Comparison of ENCODE assay signal across 12 cellular contexts in the genomic region with DNA sequence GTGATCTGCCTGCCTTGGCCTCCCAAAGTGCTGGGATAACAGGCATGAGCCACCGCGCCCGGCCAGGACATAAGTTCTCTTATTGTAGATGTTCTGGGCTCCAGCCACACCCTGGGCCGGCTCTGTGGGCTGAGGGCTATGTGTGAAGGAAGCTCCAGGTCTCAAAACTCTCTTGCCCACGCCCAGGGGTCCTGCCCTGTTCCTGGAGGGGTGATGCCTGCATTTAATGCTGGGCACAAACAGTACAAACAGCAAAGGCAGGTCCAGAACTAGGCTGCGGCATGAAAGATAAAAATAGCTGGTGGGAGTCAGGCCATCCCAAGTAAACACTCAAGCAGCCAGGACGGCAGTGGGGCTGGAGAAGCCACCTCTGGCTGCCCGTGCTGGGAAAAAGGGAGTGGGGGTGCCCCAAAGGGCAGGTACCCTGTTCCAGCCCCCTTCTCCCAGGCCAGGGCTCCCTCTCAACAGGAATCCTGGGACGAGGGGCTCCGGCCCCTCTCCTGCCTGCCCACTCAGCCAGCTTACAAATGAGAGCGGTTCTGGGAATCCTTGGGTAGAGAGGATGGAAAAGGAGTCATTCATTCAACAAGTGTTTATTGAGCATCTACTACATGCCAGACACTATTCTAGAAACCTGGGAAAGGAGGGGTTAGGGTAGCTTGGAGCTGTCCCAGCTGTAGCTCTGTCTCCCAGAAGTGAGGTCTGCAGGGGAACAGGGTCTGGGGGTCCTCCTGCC. TPM values are rescaled to one million over a fixed set of nuclear protein-coding genes. Genes with fewer than 3 reads are reported as not detected.
DNase-seq lines count a peak whose midpoint lies in the region; ATAC-seq and TF ChIP-seq lines count a peak whose summit lies in the region.
"Had no signal": no experiment of that assay in that cellular context is flagged by ENCODE, and none has a peak within 500 bp of the region (broad histone marks: within the 10 kb centered on the region; RNA-seq: fewer than 3 reads in every experiment).

No MANE protein-coding gene starts in this region.

- H4K20me1 ChIP-seq in KMS-11 (ENCODE audit: insufficient read depth), result no peaks in the 10 kb centered on the region

- no peaks in the 10 kb centered on the region for H3K4me1 Mint-ChIP-seq in activated T-helper 17 cell treated with anti-CD3 and anti-CD28 coated beads, Interleukin-2, amount 50 U/mL, for 72 hours
- H3K4me1 Mint-ChIP-seq in progenitor cell of endocrine pancreas (ENCODE audit: low read depth), result peaks cover 2% of the 10 kb centered on the region

- TF ChIP-seq CTCF in KMS-11 (conservative IDR thresholded peaks at IDR 0.05; ENCODE audit: low read depth, low read length), result no peak
- no peak for TF ChIP-seq CTCF in progenitor cell of endocrine pancreas (IDR thresholded peaks at IDR 0.05; ENCODE audit: unreplicated experiment)

- H3K4me1 ChIP-seq in KMS-11 (ENCODE audit: low read depth, poor library complexity, severe bottlenecking) (peaks cover 33% of the 10 kb centered on the region), subcutaneous abdominal adipose tissue (ENCODE audit: control insufficient read depth in 5 of 5, insufficient read depth in 5 of 5, low read length in 5 of 5) (peaks cover 24 to 66% (median 60%) of the 10 kb centered on the region in 5 donors)

- peak overlapping the region; percentile 20 for H3K27ac Mint-ChIP-seq in activated T-helper 17 cell treated with anti-CD3 and anti-CD28 coated beads, Interleukin-2, amount 50 U/mL, for 72 hours
- H3K27ac Mint-ChIP-seq in progenitor cell of endocrine pancreas, result no peak overlapping the region

- H3K9me3 Mint-ChIP-seq in activated T-helper 17 cell treated with anti-CD3 and anti-CD28 coated beads, Interleukin-2, amount 50 U/mL, for 72 hours, result no peaks in the 10 kb centered on the region
- H3K9me3 Mint-ChIP-seq in progenitor cell of endocrine pancreas (ENCODE audit: low read depth), result no peaks in the 10 kb centered on the region

- H3K4me2 ChIP-seq in KMS-11, result peak overlapping the region; percentile 67; the same call in 1 of the 2 replicates

- H3K27ac ChIP-seq in KMS-11 (peak overlapping the region; percentile 89), layer of hippocampus (ENCODE audit: low read depth, low read length) (peak overlapping the region; percentile 93), subcutaneous abdominal adipose tissue (ENCODE audit: low read depth, low read length) (peak overlapping the region; percentile 98)
- H3K27ac ChIP-seq: SK-N-MC had no signal

- H3K36me3 ChIP-seq in KMS-11 (ENCODE audit: insufficient read depth) (no peaks in the 10 kb centered on the region), subcutaneous abdominal adipose tissue (ENCODE audit: control insufficient read depth in 5 of 5, insufficient read depth in 5 of 5, low read length in 5 of 5) (peaks cover 0 to 22% (median 16%) of the 10 kb centered on the region in 5 donors)

- peaks cover 25% of the 10 kb centered on the region for H3K79me2 ChIP-seq in KMS-11 (ENCODE audit: insufficient read depth, low read depth)

- DNase-seq in progenitor cell of endocrine pancreas (ENCODE audit: low spot score, unreplicated experiment), result no peak
- DNase-seq in hypothalamus (lab: John Stamatoyannopoulos, UW), result no peak
- no peak for DNase-seq in central memory CD4-positive, alpha-beta T cell
- DNase-seq: activated CD8-positive, alpha-beta memory T cell treated with anti-CD3 and anti-CD28 coated beads for 24 hours; NCI-H1092; NCI-H524; occipital lobe had no signal

- H3K4me3 Mint-ChIP-seq in activated T-helper 17 cell treated with anti-CD3 and anti-CD28 coated beads, Interleukin-2, amount 50 U/mL, for 72 hours, result no peak overlapping the region
- no peak overlapping the region for H3K4me3 Mint-ChIP-seq in progenitor cell of endocrine pancreas (ENCODE audit: low read depth)

- H3K27me3 ChIP-seq in KMS-11 (ENCODE audit: insufficient read depth, low read depth), result no peaks in the 10 kb centered on the region
- no peaks in the 10 kb centered on the region for H3K27me3 ChIP-seq in layer of hippocampus (ENCODE audit: control insufficient read depth, insufficient read depth, low read length)
- H3K27me3 ChIP-seq in subcutaneous abdominal adipose tissue (ENCODE audit: control insufficient read depth in 5 of 5, insufficient read depth in 4 of 5, low read length in 5 of 5), result peaks cover 0 to 26% (median 0%) of the 10 kb centered on the region in 5 donors

- no peak for ATAC-seq in activated T-helper 17 cell treated with anti-CD3 and anti-CD28 coated beads, Interleukin-2, amount 50 U/mL, for 72 hours (replicated peaks)

- H3K9me3 ChIP-seq in subcutaneous abdominal adipose tissue (ENCODE audit: control insufficient read depth in 5 of 5, low read length in 5 of 5), result no peaks in the 10 kb centered on the region

- H3K4me3 ChIP-seq in KMS-11 (IDR thresholded peaks at IDR 0.05; ENCODE audit: insufficient read depth, low read depth, low read length) (no peak overlapping the region), subcutaneous abdominal adipose tissue (ENCODE audit: low read depth in 1 of 5, low read length in 5 of 5) (no peak overlapping the region)
- H3K4me3 ChIP-seq: SK-N-MC had no signal

- no peak overlapping the region for H2AFZ ChIP-seq in KMS-11 (ENCODE audit: low read depth)

- no peaks in the 10 kb centered on the region for H3K36me3 Mint-ChIP-seq in activated T-helper 17 cell treated with anti-CD3 and anti-CD28 coated beads, Interleukin-2, amount 50 U/mL, for 72 hours (ENCODE audit: low read depth)
- H3K36me3 Mint-ChIP-seq in progenitor cell of endocrine pancreas (ENCODE audit: insufficient read depth), result no peaks in the 10 kb centered on the region

- no peaks in the 10 kb centered on the region for H3K27me3 Mint-ChIP-seq in activated T-helper 17 cell treated with anti-CD3 and anti-CD28 coated beads, Interleukin-2, amount 50 U/mL, for 72 hours
- H3K27me3 Mint-ChIP-seq in progenitor cell of endocrine pancreas, result peaks cover 22% of the 10 kb centered on the region

- H3K9ac ChIP-seq in KMS-11 (no peak overlapping the region; the same call in 1 of the 2 replicates), subcutaneous abdominal adipose tissue (ENCODE audit: low read length in 5 of 5) (no peak overlapping the region)

RNA-seq across cellular contexts. Expression of a gene that starts 4.6 kb away (rescaled TPM):
- total RNA-seq in activated T-helper 17 cell treated with anti-CD3 and anti-CD28 coated beads, Interleukin-2, amount 50 U/mL, for 72 hours, result 10 to 100 TPM; 11.0 to 32.4 TPM
- total RNA-seq in progenitor cell of endocrine pancreas, result 0.42 and 1.0 TPM in 2 replicates

RNA-seq across cellular contexts. Expression of a gene that starts 18.6 kb away (rescaled TPM):
- total RNA-seq in activated T-helper 17 cell treated with anti-CD3 and anti-CD28 coated beads, Interleukin-2, amount 50 U/mL, for 72 hours, result 100 to 1,000 TPM in 1 of 2 donors, 10 to 100 TPM in 1; 67.4 to 127 TPM
- total RNA-seq in progenitor cell of endocrine pancreas, result 47.9 and 57.7 TPM in 2 replicates

RNA-seq across cellular contexts. Expression of a gene that starts 23.0 kb away (rescaled TPM):
- total RNA-seq in activated T-helper 17 cell treated with anti-CD3 and anti-CD28 coated beads, Interleukin-2, amount 50 U/mL, for 72 hours, result 10 to 100 TPM; 20.3 to 33.9 TPM
- total RNA-seq in progenitor cell of endocrine pancreas, result 13.9 and 17.1 TPM in 2 replicates

RNA-seq across cellular contexts. Expression of a gene that starts 29.6 kb away (rescaled TPM):
- total RNA-seq in activated T-helper 17 cell treated with anti-CD3 and anti-CD28 coated beads, Interleukin-2, amount 50 U/mL, for 72 hours, result 100 to 1,000 TPM; 153 to 160 TPM
- total RNA-seq in progenitor cell of endocrine pancreas, result 2.7 and 3.1 TPM in 2 replicates

RNA-seq across cellular contexts. Expression of a gene that starts 30.9 kb away (rescaled TPM):
- 100 to 1,000 TPM in 1 of 2 donors, 10 to 100 TPM in 1; 74.2 to 113 TPM for total RNA-seq in activated T-helper 17 cell treated with anti-CD3 and anti-CD28 coated beads, Interleukin-2, amount 50 U/mL, for 72 hours
- 82.7 and 94.0 TPM in 2 replicates for total RNA-seq in progenitor cell of endocrine pancreas
